In the genomic region with DNA sequence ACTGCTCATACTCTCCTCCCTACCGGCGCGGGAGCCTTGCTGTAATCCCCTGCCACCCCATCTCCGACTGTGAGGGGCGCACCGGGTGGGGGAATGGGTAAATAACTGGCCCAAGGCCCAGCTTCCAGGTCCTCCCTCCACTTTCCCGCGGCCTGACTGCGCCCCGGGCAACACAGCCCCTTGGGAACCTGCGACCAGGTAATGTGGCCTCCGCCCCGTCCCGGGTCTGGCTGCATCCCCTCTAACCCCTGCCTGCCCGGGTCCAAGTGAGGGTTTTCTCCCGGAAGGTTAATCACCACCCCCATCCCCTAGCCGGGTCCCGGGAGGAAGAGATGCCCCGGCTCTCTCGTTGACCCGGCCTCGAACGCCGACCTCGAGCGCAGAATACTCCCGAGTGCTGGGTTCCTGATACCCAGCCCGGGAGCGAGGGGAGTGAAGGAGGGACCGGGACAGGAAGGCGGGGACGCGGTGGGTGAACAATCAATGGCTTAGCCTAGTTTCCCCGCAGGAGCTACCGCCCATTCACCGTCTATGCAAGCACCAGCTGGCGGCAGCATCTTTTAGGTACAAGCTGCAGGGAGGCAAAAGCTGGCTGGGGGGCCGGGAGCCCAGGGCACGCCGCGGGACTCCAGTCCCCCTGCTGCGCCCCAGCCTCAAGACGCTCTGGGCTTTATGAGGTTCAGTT, we compare ENCODE assay signal across 10 cellular contexts. TPM values are rescaled to one million over a fixed set of nuclear protein-coding genes. Genes with fewer than 3 reads are reported as not detected.
DNase-seq lines count a peak whose midpoint lies in the region; ATAC-seq, FAIRE-seq and TF ChIP-seq lines count a peak whose summit lies in the region.
"Had no signal": no experiment of that assay in that cellular context is flagged by ENCODE, and none has a peak within 500 bp of the region (broad histone marks: within the 10 kb centered on the region; RNA-seq: fewer than 3 reads in every experiment).

No MANE protein-coding gene starts in this region.

- peaks cover 56% of the 10 kb centered on the region for H3K4me1 Mint-ChIP-seq in activated naive CD8-positive, alpha-beta T cell treated with anti-CD3 and anti-CD28 coated beads for 36 hours
- H3K4me1 Mint-ChIP-seq in natural killer cell treated with Interleukin-12 subunit alpha and Interleukin-12 subunit beta and Interleukin-15 and Interleukin-18, amount 100 ng/mL, for 72 hours (ENCODE audit: low read depth in 2 of 2): peaks cover 39 to 42% of the 10 kb centered on the region in 2 donors

- CTCF ChIA-PET in GM10248 (lab: Yijun Ruan, JAX): interaction anchor here (0.9 to 1.5 kb wide), 5 partner anchors 9 to 390 kb away, joined by 3 to 4 read pairs (median 3); partner anchors contain the start of gene C1orf53

- peak overlapping the region; percentile 86 for H3K4me3 Mint-ChIP-seq in activated naive CD8-positive, alpha-beta T cell treated with anti-CD3 and anti-CD28 coated beads for 36 hours
- peak overlapping the region; percentile 72 for H3K4me3 Mint-ChIP-seq in natural killer cell treated with Interleukin-12 subunit alpha and Interleukin-12 subunit beta and Interleukin-15 and Interleukin-18, amount 100 ng/mL, for 72 hours

- FAIRE-seq in GM12891 (lab: Jason Lieb, UNC): no peak
- FAIRE-seq: K562 had no signal

- H3K36me3 Mint-ChIP-seq in activated naive CD8-positive, alpha-beta T cell treated with anti-CD3 and anti-CD28 coated beads for 36 hours: no peaks in the 10 kb centered on the region
- no peaks in the 10 kb centered on the region for H3K36me3 Mint-ChIP-seq in natural killer cell treated with Interleukin-12 subunit alpha and Interleukin-12 subunit beta and Interleukin-15 and Interleukin-18, amount 100 ng/mL, for 72 hours

- TF ChIP-seq POLR2A in GM12891 (IDR thresholded peaks at IDR 0.05; ENCODE audit: low read depth, low read length): no peak

- no peaks in the 10 kb centered on the region for H3K9me3 Mint-ChIP-seq in activated naive CD8-positive, alpha-beta T cell treated with anti-CD3 and anti-CD28 coated beads for 36 hours
- H3K9me3 Mint-ChIP-seq in natural killer cell treated with Interleukin-12 subunit alpha and Interleukin-12 subunit beta and Interleukin-15 and Interleukin-18, amount 100 ng/mL, for 72 hours: no peaks in the 10 kb centered on the region

- H3K27ac Mint-ChIP-seq in activated naive CD8-positive, alpha-beta T cell treated with anti-CD3 and anti-CD28 coated beads for 36 hours: no peak overlapping the region
- no peak overlapping the region for H3K27ac Mint-ChIP-seq in natural killer cell treated with Interleukin-12 subunit alpha and Interleukin-12 subunit beta and Interleukin-15 and Interleukin-18, amount 100 ng/mL, for 72 hours

- ATAC-seq in natural killer cell treated with Interleukin-12 subunit alpha and Interleukin-12 subunit beta and Interleukin-15 and Interleukin-18, amount 100 ng/mL, for 72 hours: peak in 1 of 2 donors; percentile 15
- ATAC-seq in HG03460 (IDR thresholded peaks at IDR 0.05; ENCODE audit: unreplicated experiment): no peak
- ATAC-seq: K562 had no signal

- peaks cover 99% of the 10 kb centered on the region for H3K27me3 Mint-ChIP-seq in activated naive CD8-positive, alpha-beta T cell treated with anti-CD3 and anti-CD28 coated beads for 36 hours
- peaks cover 67 to 80% of the 10 kb centered on the region in 2 donors for H3K27me3 Mint-ChIP-seq in natural killer cell treated with Interleukin-12 subunit alpha and Interleukin-12 subunit beta and Interleukin-15 and Interleukin-18, amount 100 ng/mL, for 72 hours

- POLR2A ChIA-PET in GM10248 (lab: Yijun Ruan, JAX): no interaction called here

- DNase-seq in EL (peak; percentile 50), NCI-H1105 (lab: John Stamatoyannopoulos, UW) (peak; percentile 33), epidermal melanocyte (ENCODE audit: insufficient read length, low spot score) (no peak), GM10248 (ENCODE audit: extremely low spot score) (no peak), GM12891 (ENCODE audit: insufficient read length, low spot score) (no peak)
- no peak for DNase-seq in activated naive CD8-positive, alpha-beta T cell treated with anti-CD3 and anti-CD28 coated beads for 36 hours
- DNase-seq in natural killer cell treated with Interleukin-12 subunit alpha and Interleukin-12 subunit beta and Interleukin-15 and Interleukin-18, amount 100 ng/mL, for 72 hours (ENCODE audit: low spot score): no peak

- no peak for TF ChIP-seq CTCF in GM10248 (IDR thresholded peaks at IDR 0.05; ENCODE audit: control extremely low read depth, extremely low read depth, low read depth, missing control alignments)

TF ChIP-seq in GM12891, 5 proteins besides CTCF, POLR2A, EP300 and RAD21:
- no peak for TF ChIP-seq POLR2AphosphoS5 (IDR thresholded peaks at IDR 0.05; ENCODE audit: low read depth, low read length)

RNA-seq across cellular contexts. Expression of gene LHX9, which starts 5.9 kb away (rescaled TPM):
- total RNA-seq in activated naive CD8-positive, alpha-beta T cell treated with anti-CD3 and anti-CD28 coated beads for 36 hours: not detected
- under 1 TPM in 1 of 2 donors, not detected in 1; 0.20 TPM for total RNA-seq in natural killer cell treated with Interleukin-12 subunit alpha and Interleukin-12 subunit beta and Interleukin-15 and Interleukin-18, amount 100 ng/mL, for 72 hours
- not detected for polyA plus RNA-seq in GM12891 (2012; ENCODE audit: low read depth, missing spikeins)
- total RNA-seq: glomerular endothelial cell, K562 had no signal

RNA-seq across cellular contexts. Expression of gene C1orf53, which starts 8.9 kb away (rescaled TPM):
- total RNA-seq in activated naive CD8-positive, alpha-beta T cell treated with anti-CD3 and anti-CD28 coated beads for 36 hours: under 1 TPM; 0.54 to 0.95 TPM
- total RNA-seq in natural killer cell treated with Interleukin-12 subunit alpha and Interleukin-12 subunit beta and Interleukin-15 and Interleukin-18, amount 100 ng/mL, for 72 hours: 1 to 10 TPM in 1 of 2 donors, not detected in 1; 1.8 TPM
- polyA plus RNA-seq in GM12891 (2012; ENCODE audit: low read depth, missing spikeins): 1.4 TPM

Comparison
In these comparisons a context has a peak if more than half of its experiments do, and no peak if none do; other contexts are left out.
1. DNase-seq: peak in EL (single experiment) and NCI-H1105 (single experiment); none in activated naive CD8-positive, alpha-beta T cell treated with anti-CD3 and anti-CD28 coated beads for 36 hours (single experiment), natural killer cell treated with Interleukin-12 subunit alpha and Interleukin-12 subunit beta and Interleukin-15 and Interleukin-18, amount 100 ng/mL, for 72 hours (single experiment), epidermal melanocyte (single experiment), GM10248 (single experiment) and GM12891 (single experiment).